Comparison of ENCODE assay signal across 8 cellular contexts in genomic region chr5:78964889-78965288, GRCh38. TPM values are rescaled to one million over a fixed set of nuclear protein-coding genes. Genes with fewer than 3 reads are reported as not detected.
A peak's percentile ranks its signal among the peaks of the same experiment; 100 is the strongest.
DNase-seq lines count a peak whose midpoint lies in the region; ATAC-seq and TF ChIP-seq lines count a peak whose summit lies in the region.

No MANE protein-coding gene starts in this region.

- H3K9ac ChIP-seq in H9 (ENCODE audit: extremely low read depth, insufficient read length, low read length), result no peak overlapping the region
- no peak overlapping the region for H3K9ac ChIP-seq in mesendoderm (ENCODE audit: low read length)

- no peak overlapping the region for H3T11ph ChIP-seq in H9 (ENCODE audit: low read length)

- H3K23me2 ChIP-seq in H9 (ENCODE audit: insufficient read length, low read depth, low read length, poor library complexity, severe bottlenecking), result no peaks in the 10 kb centered on the region

- H2BK15ac ChIP-seq in H9 (ENCODE audit: low read depth, low read length) (no peak overlapping the region), mesendoderm (replicated peaks; ENCODE audit: low read depth) (no peak overlapping the region)

- H3K4me1 ChIP-seq in H9 (ENCODE audit: insufficient read depth, low read length) (no peaks in the 10 kb centered on the region), mesendoderm (ENCODE audit: control insufficient read depth, low read depth, low read length) (no peaks in the 10 kb centered on the region)

- H3K4ac ChIP-seq in H9 (ENCODE audit: low read depth, low read length) (no peak overlapping the region), mesendoderm (ENCODE audit: low read depth, low read length) (no peak overlapping the region)

- no peak overlapping the region for H4K8ac ChIP-seq in H9 (replicated peaks; ENCODE audit: insufficient read length, low read depth, low read length)
- H4K8ac ChIP-seq in mesendoderm (ENCODE audit: low read depth, low read length), result no peak overlapping the region

- no peak overlapping the region for H2BK20ac ChIP-seq in H9 (ENCODE audit: low read depth, low read length, poor library complexity, severe bottlenecking)

- H2BK120ac ChIP-seq in H9 (ENCODE audit: low read depth, low read length, poor library complexity, severe bottlenecking) (no peak overlapping the region), mesendoderm (ENCODE audit: low read depth, low read length) (no peak overlapping the region)

- peaks cover 0 to 3% of the 10 kb centered on the region in 2 experiments; a peak in 1 of 4 replicates for H3K4me1 Mint-ChIP-seq in H9

- TF ChIP-seq CTCF in AG10803 (conservative IDR thresholded peaks at IDR 0.05; ENCODE audit: low read length), result peak; percentile 72
- peak; percentile 61 for TF ChIP-seq CTCF in H9 (conservative IDR thresholded peaks at IDR 0.05)
- peak; percentile 13 for TF ChIP-seq CTCF in coronary artery (IDR thresholded peaks at IDR 0.05)

- no peak overlapping the region for H2AK5ac ChIP-seq in H9 (ENCODE audit: insufficient read length, low read length)
- H2AK5ac ChIP-seq in mesendoderm (ENCODE audit: low read length), result no peak overlapping the region

- WGBS in H9 (ENCODE audit: extremely low coverage, insufficient read length, low lambda C conversion rate), result no CpG with 5 or more reads among the region's 2 CpGs
- WGBS in mesendoderm (ENCODE audit: extremely low coverage, insufficient coverage, low lambda C conversion rate), result no CpG with 5 or more reads among the region's 2 CpGs

- H3K18ac ChIP-seq in H9 (ENCODE audit: insufficient read length, low read depth, low read length) (no peak overlapping the region), mesendoderm (ENCODE audit: low read length) (no peak overlapping the region)

- H3K79me1 ChIP-seq in H9 (ENCODE audit: insufficient read depth, low read depth, low read length, poor library complexity, severe bottlenecking) (no peaks in the 10 kb centered on the region), mesendoderm (ENCODE audit: low read length) (no peaks in the 10 kb centered on the region)

- H3K23ac ChIP-seq in H9 (ENCODE audit: insufficient read length, low read depth, low read length), result no peak overlapping the region
- H3K23ac ChIP-seq in mesendoderm (ENCODE audit: low read length), result no peak overlapping the region

- no peak overlapping the region for H4K5ac ChIP-seq in H9 (ENCODE audit: insufficient read length, low read depth, low read length)
- H4K5ac ChIP-seq in mesendoderm (ENCODE audit: low read length), result no peak overlapping the region

- H4K20me1 ChIP-seq in H9 (ENCODE audit: control insufficient read depth, insufficient read depth, insufficient read length), result no peaks in the 10 kb centered on the region

- H3K36me3 Mint-ChIP-seq in H9 (ENCODE audit: insufficient read depth in 1 of 3, low read depth in 3 of 3), result peaks cover 0 to 5% (median 3%) of the 10 kb centered on the region in 3 experiments; a peak in 3 of 7 replicates

- no peak overlapping the region for H3K14ac ChIP-seq in H9 (ENCODE audit: insufficient read depth, low read length)

- H3K36me3 ChIP-seq in mesendoderm (ENCODE audit: control insufficient read depth, insufficient read depth, low read length), result no peaks in the 10 kb centered on the region

- no peak overlapping the region for H2AFZ ChIP-seq in H9 (ENCODE audit: low read length)

- H3K4me3 ChIP-seq in AG10803 (ENCODE audit: low read length) (no peak overlapping the region), coronary artery (no peak overlapping the region), mesendoderm (ENCODE audit: low read length) (no peak overlapping the region)

- no peaks in the 10 kb centered on the region for H3K27me3 Mint-ChIP-seq in H9 (ENCODE audit: low read depth)

- no peaks in the 10 kb centered on the region for H3K9me3 Mint-ChIP-seq in H9

- ATAC-seq in HG02642 (IDR thresholded peaks at IDR 0.05; ENCODE audit: poor library complexity, unreplicated experiment) (no peak), HG03571 (IDR thresholded peaks at IDR 0.05; ENCODE audit: unreplicated experiment) (no peak), GM18873 (IDR thresholded peaks at IDR 0.05; ENCODE audit: low FRiP score, unreplicated experiment) (no peak)

- H3K79me2 ChIP-seq in H9 (ENCODE audit: insufficient read depth, low read length), result no peaks in the 10 kb centered on the region
- H3K79me2 ChIP-seq in mesendoderm (ENCODE audit: control insufficient read depth, insufficient read depth, low read length), result no peaks in the 10 kb centered on the region

- peak; percentile 77 for DNase-seq in AG10803 (ENCODE audit: low read depth)
- no peak for DNase-seq in H9
- peak; percentile 66 for DNase-seq in NCI-H774 (lab: John Stamatoyannopoulos, UW)
- no peak for DNase-seq in coronary artery (ENCODE audit: low spot score)
- peak; percentile 74 for DNase-seq in mesendoderm

- H3K4me2 ChIP-seq in H9 (ENCODE audit: insufficient read depth, insufficient read length, low read length) (no peak overlapping the region), mesendoderm (ENCODE audit: low read length) (no peak overlapping the region)

- H3K4me3 Mint-ChIP-seq in H9, result no peak overlapping the region

- no peak overlapping the region for H3K27ac ChIP-seq in H9 (ENCODE audit: insufficient read length, low read depth, low read length)
- H3K27ac ChIP-seq in coronary artery, result no peak overlapping the region
- no peak overlapping the region for H3K27ac ChIP-seq in mesendoderm (ENCODE audit: low read depth, low read length)

- H3K9me3 ChIP-seq in H9 (ENCODE audit: control insufficient read depth, low read depth, low read length), result no peaks in the 10 kb centered on the region

- H3K56ac ChIP-seq in H9 (ENCODE audit: insufficient read length, low read depth, low read length), result no peak overlapping the region
- no peak overlapping the region for H3K56ac ChIP-seq in mesendoderm (ENCODE audit: low read length)

- H3K27me3 ChIP-seq in H9 (ENCODE audit: insufficient read depth, low read length) (no peaks in the 10 kb centered on the region), mesendoderm (ENCODE audit: insufficient read depth, low read length, poor library complexity) (no peaks in the 10 kb centered on the region)

- no peak overlapping the region for H3K27ac Mint-ChIP-seq in H9

- H4K91ac ChIP-seq in H9 (ENCODE audit: insufficient read length, low read depth, low read length), result no peak overlapping the region

- no peak overlapping the region for H2BK5ac ChIP-seq in H9 (ENCODE audit: insufficient read length, low read length)
- H2BK5ac ChIP-seq in mesendoderm (ENCODE audit: low read length), result no peak overlapping the region

- no peak overlapping the region for H2BK12ac ChIP-seq in H9 (ENCODE audit: insufficient read length, low read depth, low read length)

RNA-seq across cellular contexts. Expression of gene ARSB, which starts 20.2 kb away (rescaled TPM):
- 11.4 and 12.0 TPM in 2 replicates for total RNA-seq in H9 (2021)
- 8.4 TPM for polyA plus RNA-seq in mesendoderm (2013, experiment 1 of 2)
- 8.1 TPM for polyA plus RNA-seq in mesendoderm (2013, experiment 2 of 2)

Comparison
In these comparisons a context has a peak if more than half of its experiments do, and no peak if none do; other contexts are left out.
1. DNase-seq: peak in AG10803 (single experiment), NCI-H774 (single experiment) and mesendoderm (single experiment); none in H9 (single experiment) and coronary artery (single experiment).
2. CTCF ChIP-seq: peak in every context shown above with its lines; median percentile 72 in AG10803; 61 in H9; 13 in coronary artery.